10 cellular contexts compared by ENCODE assay signal in the genomic region with DNA sequence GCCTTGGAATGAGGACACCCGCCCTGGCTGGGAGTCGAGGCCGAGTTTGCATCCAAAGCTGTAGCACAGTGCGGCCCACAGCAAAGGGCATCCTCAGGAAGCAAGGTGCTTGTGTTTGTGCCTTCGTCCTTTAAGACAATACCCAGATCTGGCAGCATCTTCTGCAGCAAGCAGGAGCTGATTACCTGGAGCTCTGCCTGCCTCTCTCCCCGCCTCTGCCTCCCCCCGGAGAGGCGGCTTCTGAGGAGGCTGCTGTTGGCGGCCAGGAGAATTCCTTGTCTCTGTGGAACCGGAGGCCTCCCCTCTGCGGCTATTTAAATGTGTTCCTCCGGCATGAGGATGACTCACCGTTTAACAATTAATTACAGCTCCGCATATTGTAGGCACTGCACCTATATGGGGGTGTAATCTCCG.
A peak's percentile ranks its signal among the peaks of the same experiment; 100 is the strongest.
DNase-seq lines count a peak whose midpoint lies in the region; ATAC-seq, FAIRE-seq and TF ChIP-seq lines count a peak whose summit lies in the region.
"Had no signal": no experiment of that assay in that cellular context is flagged by ENCODE, and none has a peak within 500 bp of the region (broad histone marks: within the 10 kb centered on the region; RNA-seq: fewer than 3 reads in every experiment).

No MANE protein-coding gene starts in this region.

- H3K9me3 ChIP-seq in thoracic aorta: no peaks in the 10 kb centered on the region
- H3K9me3 ChIP-seq in psoas muscle: no peaks in the 10 kb centered on the region
- H3K9me3 ChIP-seq in CD8-positive, alpha-beta T cell (ENCODE audit: low read length): no peaks in the 10 kb centered on the region

- no peak for TF ChIP-seq CTCF in MCF 10A (IDR thresholded peaks at IDR 0.05; ENCODE audit: unreplicated experiment)
- TF ChIP-seq CTCF in thoracic aorta (IDR thresholded peaks at IDR 0.05): no peak
- no peak for TF ChIP-seq CTCF in psoas muscle (IDR thresholded peaks at IDR 0.05)
- no peak for TF ChIP-seq CTCF in CD8-positive, alpha-beta T cell (IDR thresholded peaks at IDR 0.05)

- no peak overlapping the region for H3K4me3 Mint-ChIP-seq in MCF 10A (ENCODE audit: unreplicated experiment)
- H3K4me3 Mint-ChIP-seq in CD8-positive, alpha-beta T cell: no peak overlapping the region
- H3K4me3 Mint-ChIP-seq: activated naive CD8-positive, alpha-beta T cell treated with anti-CD3 and anti-CD28 coated beads, Interleukin-2, amount 50 U/mL, for 24 hours had no signal

- H3K4me3 ChIP-seq in thoracic aorta (peak overlapping the region; percentile 12), psoas muscle (no peak overlapping the region)
- no peak overlapping the region for H3K4me3 ChIP-seq in CD8-positive, alpha-beta T cell (ENCODE audit: low read depth, low read length)
- H3K4me3 ChIP-seq: GM12878 had no signal

- no peaks in the 10 kb centered on the region for H3K27me3 Mint-ChIP-seq in MCF 10A (ENCODE audit: insufficient read depth, unreplicated experiment)
- H3K27me3 Mint-ChIP-seq in CD8-positive, alpha-beta T cell (ENCODE audit: low read depth): peaks cover 5% of the 10 kb centered on the region

- ATAC-seq in thoracic aorta (ENCODE audit: insufficient number of reproducible peaks, low FRiP score, low read depth) (no peak), GM21529 (IDR thresholded peaks at IDR 0.05; ENCODE audit: unreplicated experiment) (no peak), psoas muscle (no peak)
- no peak for ATAC-seq in CD8-positive, alpha-beta T cell
- ATAC-seq: activated naive CD8-positive, alpha-beta T cell treated with anti-CD3 and anti-CD28 coated beads, Interleukin-2, amount 50 U/mL, for 24 hours; GM12878 had no signal

- H3K36me3 ChIP-seq in thoracic aorta: no peaks in the 10 kb centered on the region
- no peaks in the 10 kb centered on the region for H3K36me3 ChIP-seq in psoas muscle (ENCODE audit: insufficient read depth in 1 of 2, low read depth in 1 of 2)
- no peaks in the 10 kb centered on the region for H3K36me3 ChIP-seq in CD8-positive, alpha-beta T cell (ENCODE audit: insufficient read depth, low read length)

- H3K4me1 Mint-ChIP-seq in MCF 10A (ENCODE audit: insufficient read depth, unreplicated experiment): peaks cover 6% of the 10 kb centered on the region
- no peaks in the 10 kb centered on the region for H3K4me1 Mint-ChIP-seq in CD8-positive, alpha-beta T cell (ENCODE audit: low read depth)
- H3K4me1 Mint-ChIP-seq: activated naive CD8-positive, alpha-beta T cell treated with anti-CD3 and anti-CD28 coated beads, Interleukin-2, amount 50 U/mL, for 24 hours had no signal

- no peaks in the 10 kb centered on the region for H3K27me3 ChIP-seq in thoracic aorta (replicated peaks; ENCODE audit: insufficient read depth)
- H3K27me3 ChIP-seq in psoas muscle (ENCODE audit: insufficient read depth in 3 of 3, low read length in 2 of 3): peaks cover 0 to 10% (median 0%) of the 10 kb centered on the region in 3 donors
- H3K27me3 ChIP-seq in CD8-positive, alpha-beta T cell (ENCODE audit: insufficient read depth, low read length): no peaks in the 10 kb centered on the region

- H3K27ac ChIP-seq in thoracic aorta (peak overlapping the region in 1 of 2 donors; percentile 19), psoas muscle (no peak overlapping the region)
- H3K27ac ChIP-seq in CD8-positive, alpha-beta T cell (ENCODE audit: low read depth, low read length): no peak overlapping the region

- no TSS peak for BruUV-seq in MCF 10A (replicated peaks; lab: Mats Ljungman, UMichigan)

- CTCF ChIA-PET in MCF 10A (lab: Yijun Ruan, JAX): interaction anchor here (0.6 to 0.7 kb wide), 4 partner anchors 11 to 343 kb away, joined by 3 read pairs; no protein-coding TSS in a partner anchor
- CTCF ChIA-PET in CD8-positive, alpha-beta T cell (lab: Charles Lee): no interaction called here

- no peak overlapping the region for H3K27ac Mint-ChIP-seq in MCF 10A (ENCODE audit: low read depth, unreplicated experiment)
- H3K27ac Mint-ChIP-seq in CD8-positive, alpha-beta T cell: no peak overlapping the region
- H3K27ac Mint-ChIP-seq: activated naive CD8-positive, alpha-beta T cell treated with anti-CD3 and anti-CD28 coated beads, Interleukin-2, amount 50 U/mL, for 24 hours had no signal

- no peaks in the 10 kb centered on the region for H3K36me3 Mint-ChIP-seq in MCF 10A (ENCODE audit: insufficient read depth, unreplicated experiment)
- H3K36me3 Mint-ChIP-seq in CD8-positive, alpha-beta T cell: no peaks in the 10 kb centered on the region

- peak; percentile 79 for FAIRE-seq in HTR-8/SVneo (lab: Jason Lieb, UNC)
- FAIRE-seq: GM12878 had no signal

- intact Hi-C loops in MCF 10A (cut with micrococcal nuclease) (no loop called here), psoas muscle (cut with DNase I) (no loop called here)
- intact Hi-C loops in CD8-positive, alpha-beta T cell (cut with DNase I, micrococcal nuclease): no loop called here

- H3K4me1 ChIP-seq in thoracic aorta (ENCODE audit: control insufficient read depth in 1 of 2, low read depth in 2 of 2): peaks cover 13 to 50% of the 10 kb centered on the region in 2 donors
- H3K4me1 ChIP-seq in psoas muscle: no peaks in the 10 kb centered on the region
- no peaks in the 10 kb centered on the region for H3K4me1 ChIP-seq in CD8-positive, alpha-beta T cell (ENCODE audit: insufficient read depth, low read length)

- no peaks in the 10 kb centered on the region for H3K9me3 Mint-ChIP-seq in MCF 10A (ENCODE audit: unreplicated experiment)
- no peaks in the 10 kb centered on the region for H3K9me3 Mint-ChIP-seq in CD8-positive, alpha-beta T cell
- H3K9me3 Mint-ChIP-seq: activated naive CD8-positive, alpha-beta T cell treated with anti-CD3 and anti-CD28 coated beads, Interleukin-2, amount 50 U/mL, for 24 hours had no signal

- POLR2A ChIA-PET in MCF 10A (lab: Yijun Ruan, JAX): interaction anchor here (0.6 to 2.0 kb wide), 4 partner anchors 8 to 204 kb away, joined by 3 to 6 read pairs (median 4); no protein-coding TSS in a partner anchor
- POLR2A ChIA-PET in CD8-positive, alpha-beta T cell (lab: Charles Lee): no interaction called here

- DNase-seq in HTR-8/SVneo (ENCODE audit: insufficient read length, low spot score) (peak; percentile 82), MCF 10A (ENCODE audit: unreplicated experiment) (peak; percentile 66), iPS DF 4.7 (ENCODE audit: extremely low read depth, low spot score) (peak; percentile 88), thoracic aorta (ENCODE audit: low spot score) (no peak), psoas muscle (no peak)
- no peak for DNase-seq in CD8-positive, alpha-beta T cell
- DNase-seq: activated naive CD8-positive, alpha-beta T cell treated with anti-CD3 and anti-CD28 coated beads, Interleukin-2, amount 50 U/mL, for 24 hours; NCI-H187 had no signal

- 44 to 51% (median 44%) methylated on average over 15 of the region's 15 CpGs for WGBS in psoas muscle, 3 donors

Comparison
In these comparisons a context has a peak if more than half of its experiments do, and no peak if none do; other contexts are left out.
1. DNase-seq: peak in HTR-8/SVneo (single experiment), MCF 10A (single experiment) and iPS DF 4.7 (single experiment); none in thoracic aorta (single experiment), psoas muscle (0 of 2) and CD8-positive, alpha-beta T cell (0 of 7).